In genomic region chr12:7972269-7972668, GRCh38 we compare ENCODE assay signal across 7 cellular contexts. TPM values are rescaled to one million over a fixed set of nuclear protein-coding genes. Genes with fewer than 3 reads are reported as not detected.
A peak's percentile ranks its signal among the peaks of the same experiment; 100 is the strongest.
DNase-seq lines count a peak whose midpoint lies in the region; ATAC-seq and TF ChIP-seq lines count a peak whose summit lies in the region.
"Not testable (repeated sequence)": the region's sequence is repeated elsewhere in the genome, so short reads cannot be mapped to it uniquely, and the experiment has no call there.

No MANE protein-coding gene starts in this region.

- WGBS in spleen, 5 donors, result 0 to 6% (median 3%) methylated on average over 2 to 3 of the region's 9 CpGs

- not testable (repeated sequence) for TF ChIP-seq POLR2A in spleen (IDR thresholded peaks at IDR 0.05)

- DNase-seq in activated CD4-positive, alpha-beta T cell treated with anti-CD3 and anti-CD28 coated beads, Interleukin-2, amount 10 ng/mL, durations not matched to agents 7 days and 5 days; effector memory CD8-positive, alpha-beta T cell; mucosa of descending colon; spleen: not testable (repeated sequence)

- H4K20me1 ChIP-seq in DOHH2 (ENCODE audit: control insufficient read depth, insufficient read depth, low read depth, low read length), result not testable (repeated sequence)

- POLR2A ChIA-PET in activated CD4-positive, alpha-beta T cell treated with anti-CD3 and anti-CD28 coated beads, Interleukin-2, amount 10 ng/mL, durations not matched to agents 7 days and 5 days (lab: Charles Lee), result not testable (repeated sequence)

- H3K9me3 ChIP-seq in DOHH2 (ENCODE audit: control insufficient read depth, insufficient read depth, low read length); mucosa of descending colon; spleen: not testable (repeated sequence)

- H3K4me1 Mint-ChIP-seq in IgD-negative memory B cell, result peaks cover 18 to 25% (median 24%) of the 10 kb centered on the region in 3 donors
- H3K4me1 Mint-ChIP-seq in activated CD4-positive, alpha-beta T cell treated with anti-CD3 and anti-CD28 coated beads, Interleukin-2, amount 10 ng/mL, durations not matched to agents 7 days and 5 days, result peaks cover 43% of the 10 kb centered on the region
- H3K4me1 Mint-ChIP-seq in activated naive CD4-positive, alpha-beta T cell treated with anti-CD3 and anti-CD28 coated beads, Interleukin-2, amount 50 U/mL, for 24 hours, result peaks cover 29% of the 10 kb centered on the region
- peaks cover 10 to 22% of the 10 kb centered on the region in 2 donors for H3K4me1 Mint-ChIP-seq in effector memory CD8-positive, alpha-beta T cell (ENCODE audit: low read depth in 2 of 2)

- H3K36me3 ChIP-seq in DOHH2 (ENCODE audit: control insufficient read depth, low read length); mucosa of descending colon (ENCODE audit: low read depth); spleen: not testable (repeated sequence)

- H3K4me1 ChIP-seq in DOHH2 (ENCODE audit: control insufficient read depth, low read length) (peaks cover 35% of the 10 kb centered on the region), spleen (peaks cover 10 to 52% (median 26%) of the 10 kb centered on the region in 6 donors)
- not testable (repeated sequence) for H3K4me1 ChIP-seq in mucosa of descending colon (ENCODE audit: low read depth)

- intact Hi-C loops in mucosa of descending colon (cut with DNase I, micrococcal nuclease); spleen (cut with DNase I; ENCODE audit: low total_unique reads): not testable (repeated sequence)

- peak overlapping the region; percentile 63 to 98 (median 93) for H3K27ac Mint-ChIP-seq in IgD-negative memory B cell
- H3K27ac Mint-ChIP-seq in activated CD4-positive, alpha-beta T cell treated with anti-CD3 and anti-CD28 coated beads, Interleukin-2, amount 10 ng/mL, durations not matched to agents 7 days and 5 days, result peak overlapping the region; percentile 82
- peak overlapping the region; percentile 95 for H3K27ac Mint-ChIP-seq in activated naive CD4-positive, alpha-beta T cell treated with anti-CD3 and anti-CD28 coated beads, Interleukin-2, amount 50 U/mL, for 24 hours
- H3K27ac Mint-ChIP-seq in effector memory CD8-positive, alpha-beta T cell, result peak overlapping the region in 1 of 2 donors; percentile 85

- H3K9me2 ChIP-seq in DOHH2 (replicated peaks; ENCODE audit: control insufficient read depth, low read length), result not testable (repeated sequence)

- peak overlapping the region; percentile 49 to 87 (median 80) for H3K4me3 Mint-ChIP-seq in IgD-negative memory B cell
- peak overlapping the region; percentile 87 for H3K4me3 Mint-ChIP-seq in activated CD4-positive, alpha-beta T cell treated with anti-CD3 and anti-CD28 coated beads, Interleukin-2, amount 10 ng/mL, durations not matched to agents 7 days and 5 days
- peak overlapping the region; percentile 82 for H3K4me3 Mint-ChIP-seq in activated naive CD4-positive, alpha-beta T cell treated with anti-CD3 and anti-CD28 coated beads, Interleukin-2, amount 50 U/mL, for 24 hours
- H3K4me3 Mint-ChIP-seq in effector memory CD8-positive, alpha-beta T cell, result peak overlapping the region; percentile 57 to 58

- not testable (repeated sequence) for H3K27me3 ChIP-seq in DOHH2 (ENCODE audit: control insufficient read depth, low read length); spleen (replicated peaks in 1 of 7)

- H3K4me3 ChIP-seq in DOHH2 (ENCODE audit: low read length) (peak overlapping the region; percentile 37), spleen (peak overlapping the region in 1 of 8 donors; percentile 46)
- H3K4me3 ChIP-seq in mucosa of descending colon, result not testable (repeated sequence)

- peak overlapping the region; percentile 40 for H3K4me2 ChIP-seq in DOHH2 (ENCODE audit: low read length)

- H3K27ac ChIP-seq in DOHH2 (ENCODE audit: low read depth, low read length) (peak overlapping the region; percentile 45), spleen (peak overlapping the region in 7 of 8 donors; percentile 74 to 87 (median 84))

- H3K9me3 Mint-ChIP-seq in IgD-negative memory B cell; activated CD4-positive, alpha-beta T cell treated with anti-CD3 and anti-CD28 coated beads, Interleukin-2, amount 10 ng/mL, durations not matched to agents 7 days and 5 days; activated naive CD4-positive, alpha-beta T cell treated with anti-CD3 and anti-CD28 coated beads, Interleukin-2, amount 50 U/mL, for 24 hours; effector memory CD8-positive, alpha-beta T cell: not testable (repeated sequence)

- CTCF ChIA-PET in activated CD4-positive, alpha-beta T cell treated with anti-CD3 and anti-CD28 coated beads, Interleukin-2, amount 10 ng/mL, durations not matched to agents 7 days and 5 days (lab: Charles Lee), result interaction anchor here (1.1 to 1.8 kb wide), 2 partner anchors 8 to 39 kb away, joined by 3 to 4 read pairs; no protein-coding TSS in a partner anchor

- not testable (repeated sequence) for H3F3A ChIP-seq in DOHH2 (ENCODE audit: control insufficient read depth, insufficient read depth)

- ATAC-seq in effector memory CD8-positive, alpha-beta T cell (replicated peaks), result peak; percentile 20
- peak; percentile 31 for ATAC-seq in mucosa of descending colon

- not testable (repeated sequence) for H3K36me3 Mint-ChIP-seq in IgD-negative memory B cell; activated naive CD4-positive, alpha-beta T cell treated with anti-CD3 and anti-CD28 coated beads, Interleukin-2, amount 50 U/mL, for 24 hours; effector memory CD8-positive, alpha-beta T cell (ENCODE audit: insufficient read depth)
- peaks cover 11% of the 10 kb centered on the region for H3K36me3 Mint-ChIP-seq in activated CD4-positive, alpha-beta T cell treated with anti-CD3 and anti-CD28 coated beads, Interleukin-2, amount 10 ng/mL, durations not matched to agents 7 days and 5 days (ENCODE audit: low read depth)

- TF ChIP-seq CTCF in DOHH2 (IDR thresholded peaks at IDR 0.05; ENCODE audit: low read depth, low read length, poor library complexity, severe bottlenecking); mucosa of descending colon (IDR thresholded peaks at IDR 0.05); spleen (IDR thresholded peaks at IDR 0.05 in 8 of 11, conservative IDR thresholded peaks at IDR 0.05 in 3 of 11): not testable (repeated sequence)

- H3K27me3 Mint-ChIP-seq in IgD-negative memory B cell; activated CD4-positive, alpha-beta T cell treated with anti-CD3 and anti-CD28 coated beads, Interleukin-2, amount 10 ng/mL, durations not matched to agents 7 days and 5 days; activated naive CD4-positive, alpha-beta T cell treated with anti-CD3 and anti-CD28 coated beads, Interleukin-2, amount 50 U/mL, for 24 hours; effector memory CD8-positive, alpha-beta T cell: not testable (repeated sequence)

- not testable (repeated sequence) for H3K79me2 ChIP-seq in DOHH2 (ENCODE audit: control insufficient read depth, low read length)

RNA-seq across cellular contexts. Expression of gene SLC2A3, which starts 36.3 kb away (rescaled TPM):
- 65.3 TPM for polyA plus RNA-seq in IgD-negative memory B cell
- 100 to 1,000 TPM; 227 to 230 TPM for total RNA-seq in activated CD4-positive, alpha-beta T cell treated with anti-CD3 and anti-CD28 coated beads, Interleukin-2, amount 10 ng/mL, durations not matched to agents 7 days and 5 days
- 10 to 100 TPM; 11.9 to 19.9 (median 18.0) TPM for total RNA-seq in mucosa of descending colon
- 100 to 1,000 TPM in 6 of 7 donors, 10 to 100 TPM in 1; 74.6 to 869 (median 213) TPM for total RNA-seq in spleen
- 10 to 100 TPM; 10.7 to 16.5 (median 14.6) TPM for polyA plus RNA-seq in spleen
